8 cellular contexts compared by ENCODE assay signal in the genomic region with DNA sequence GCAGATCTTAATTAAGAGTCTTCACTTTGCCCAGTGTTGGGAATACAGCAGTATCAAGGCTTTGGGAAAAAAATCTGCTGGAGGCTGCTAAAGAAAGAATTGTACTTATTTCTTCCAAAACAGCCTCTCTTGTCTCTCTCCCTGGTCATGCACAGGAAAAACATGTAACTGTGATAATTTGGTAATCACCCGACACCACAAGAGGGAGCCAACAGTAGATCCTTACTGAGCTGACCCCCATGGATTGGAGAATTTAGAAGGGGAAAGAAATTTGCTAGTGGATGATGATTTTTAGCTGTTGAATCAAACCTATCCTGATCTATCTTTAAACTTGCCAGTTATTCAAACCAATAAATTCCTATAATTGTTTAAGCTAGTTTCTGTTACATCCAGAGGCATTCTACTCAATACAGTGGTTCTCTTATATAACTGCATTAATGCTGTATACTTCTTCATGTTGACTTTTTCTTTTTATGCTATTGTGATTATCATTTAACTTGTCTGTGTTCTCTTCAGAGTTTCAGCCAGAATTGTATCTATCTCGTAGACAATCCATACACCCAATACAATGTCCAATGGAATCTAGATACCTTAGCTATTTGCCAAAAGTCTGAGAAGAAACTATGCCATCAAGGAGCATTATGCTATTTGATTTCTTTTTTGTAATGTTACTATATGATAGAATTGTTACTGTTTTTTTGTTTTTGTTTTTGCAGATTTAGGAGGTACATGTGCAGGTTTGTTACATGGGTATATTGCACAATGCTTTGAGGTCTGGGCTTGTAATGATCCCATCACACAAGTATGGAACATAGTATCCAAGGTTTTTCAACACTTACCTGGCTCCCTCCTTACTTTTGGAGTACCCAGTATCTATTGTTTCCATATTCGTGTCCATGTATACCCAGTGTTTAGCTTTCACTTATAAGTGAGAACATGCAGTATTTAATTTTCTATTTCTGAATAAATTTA. TPM values are rescaled to one million over a fixed set of nuclear protein-coding genes. Genes with fewer than 3 reads are reported as not detected.
DNase-seq lines count a peak whose midpoint lies in the region; ATAC-seq and TF ChIP-seq lines count a peak whose summit lies in the region.

No MANE protein-coding gene starts in this region.

- DNase-seq in DND-41 (peak; percentile 15), GM19240 (ENCODE audit: insufficient read length, low spot score) (peak; percentile 27), NT2/D1 (ENCODE audit: low read depth, low spot score) (peak; percentile 16), dermis blood vessel endothelial cell (peak; percentile 68), lung microvascular endothelial cell (ENCODE audit: low read depth in 2 of 2) (peak; percentile 49 to 69), occipital lobe (lab: John Stamatoyannopoulos, UW) (no peak), ureter (ENCODE audit: low spot score) (no peak)

- no peak overlapping the region for H3K4me2 ChIP-seq in DND-41 (ENCODE audit: insufficient read depth, low read length)

- peak; percentile 66 for TF ChIP-seq CTCF in DND-41 (IDR thresholded peaks at IDR 0.05; ENCODE audit: borderline replicate concordance, extremely low read depth, low read length, poor library complexity, severe bottlenecking)

- H3K36me3 ChIP-seq in DND-41 (ENCODE audit: insufficient read depth, low read length) (no peaks in the 10 kb centered on the region), NT2/D1 (ENCODE audit: insufficient read depth, insufficient read length, low read length) (no peaks in the 10 kb centered on the region)

- H3K4me1 ChIP-seq in DND-41 (ENCODE audit: insufficient read depth, low read length) = no peaks in the 10 kb centered on the region
- H3K4me1 ChIP-seq in NT2/D1 (ENCODE audit: insufficient read depth, insufficient read length) = no peaks in the 10 kb centered on the region

- no peak overlapping the region for H2AFZ ChIP-seq in DND-41 (ENCODE audit: low read depth, low read length)

- no peaks in the 10 kb centered on the region for H4K20me1 ChIP-seq in DND-41 (ENCODE audit: insufficient read depth, low read length)

- ATAC-seq in DND-41 (ENCODE audit: insufficient read depth, low read depth) (peak; percentile 72; the same call in 2 of the 3 replicates), HG03378 (IDR thresholded peaks at IDR 0.05; ENCODE audit: unreplicated experiment) (peak; percentile 64)

- H3K4me3 ChIP-seq in DND-41 (ENCODE audit: low read depth in 1 of 2, low read length in 2 of 2) = no peak overlapping the region
- no peak overlapping the region for H3K4me3 ChIP-seq in NT2/D1 (ENCODE audit: insufficient read length, low read depth)

- H3K9ac ChIP-seq in DND-41 (ENCODE audit: low read depth, low read length) (no peak overlapping the region), NT2/D1 (ENCODE audit: insufficient read length, low read depth) (no peak overlapping the region)

- no peak overlapping the region for H3K27ac ChIP-seq in DND-41 (ENCODE audit: low read length)

- H3K79me2 ChIP-seq in DND-41 (ENCODE audit: insufficient read depth, low read length) = no peaks in the 10 kb centered on the region

- H3K27me3 ChIP-seq in DND-41 (ENCODE audit: insufficient read depth, low read length, poor library complexity) (no peaks in the 10 kb centered on the region), NT2/D1 (ENCODE audit: insufficient read depth, insufficient read length) (no peaks in the 10 kb centered on the region)

- H3K9me3 ChIP-seq in DND-41 (ENCODE audit: insufficient read depth, low read length, severe bottlenecking) (no peaks in the 10 kb centered on the region), NT2/D1 (ENCODE audit: insufficient read depth, low read length) (no peaks in the 10 kb centered on the region)

RNA-seq across cellular contexts. Expression of a gene that starts 31.3 kb away (rescaled TPM):
- total RNA-seq in dermis blood vessel endothelial cell (under 0.01 and 0.05 TPM in 2 replicates), lung microvascular endothelial cell (not detected in 2 replicates), occipital lobe (0.62 TPM), ureter (1.2 TPM)

RNA-seq across cellular contexts. Expression of a gene that starts 47.2 kb away (rescaled TPM):
- total RNA-seq in dermis blood vessel endothelial cell (67.1 and 86.4 TPM in 2 replicates), lung microvascular endothelial cell (34.9 and 45.1 TPM in 2 replicates), occipital lobe (72.7 TPM), ureter (98.0 TPM)

Comparison
In these comparisons a context has a peak if more than half of its experiments do, and no peak if none do; other contexts are left out.
1. DNase-seq: peak in DND-41 (single experiment), GM19240 (single experiment), NT2/D1 (single experiment), dermis blood vessel endothelial cell (single experiment) and lung microvascular endothelial cell (2 of 2); none in occipital lobe (single experiment) and ureter (single experiment).